In genomic region chr6:142926494-142927273, GRCh38 we compare ENCODE assay signal across 8 cellular contexts. TPM values are rescaled to one million over a fixed set of nuclear protein-coding genes. Genes with fewer than 3 reads are reported as not detected.
A peak's percentile ranks its signal among the peaks of the same experiment; 100 is the strongest.
DNase-seq lines count a peak whose midpoint lies in the region; ATAC-seq lines count a peak whose summit lies in the region.

No MANE protein-coding gene starts in this region.

- H3K4me3 ChIP-seq in GM08714 (ENCODE audit: low read length), result peak overlapping the region; percentile 95
- peak overlapping the region; percentile 81 for H3K4me3 ChIP-seq in Jurkat, Clone E6-1 (ENCODE audit: low read length)

- peak overlapping the region; percentile 81 for H3K27ac ChIP-seq in cingulate gyrus (ENCODE audit: low read depth, low read length)

- no peak for DNase-seq in Jurkat, Clone E6-1 (ENCODE audit: low read depth, low spot score)
- DNase-seq in activated CD4-positive, CD25-positive, alpha-beta regulatory T cell treated with anti-CD3 and anti-CD28 coated beads, Interleukin-2, amount 50 U/mL, for 72 hours, result peak; percentile 68
- DNase-seq in kidney glomerular epithelial cell (lab: John Stamatoyannopoulos, UW) (peak; percentile 64), SHP77 treated with DMSO at 0.1 percent for 48 hours (lab: John Stamatoyannopoulos, UW) (no peak)
- peak; percentile 73 for DNase-seq in stimulated activated CD4-positive, alpha-beta T cell treated with anti-CD3 and anti-CD28 coated beads, Interleukin-15, amount 100 ng/mL, for 24 hours

- peak; percentile 92 for ATAC-seq in GM21723 (IDR thresholded peaks at IDR 0.05; ENCODE audit: unreplicated experiment)

RNA-seq across cellular contexts. Expression of gene HIVEP2, which starts 18.3 kb away (rescaled TPM):
- polyA plus RNA-seq in Jurkat, Clone E6-1 (2012; ENCODE audit: insufficient read depth, insufficient read length), result 10.4 TPM

Comparison
In these comparisons a context has a peak if more than half of its experiments do, and no peak if none do; other contexts are left out.
1. DNase-seq: peak in activated CD4-positive, CD25-positive, alpha-beta regulatory T cell treated with anti-CD3 and anti-CD28 coated beads, Interleukin-2, amount 50 U/mL, for 72 hours (single experiment), kidney glomerular epithelial cell (single experiment) and stimulated activated CD4-positive, alpha-beta T cell treated with anti-CD3 and anti-CD28 coated beads, Interleukin-15, amount 100 ng/mL, for 24 hours (single experiment); none in Jurkat, Clone E6-1 (single experiment) and SHP77 treated with DMSO at 0.1 percent for 48 hours (single experiment).